18 cellular contexts compared by ENCODE assay signal in genomic region chr6:41408982-41409381, GRCh38.
DNase-seq lines count a peak whose midpoint lies in the region; ATAC-seq, FAIRE-seq and TF ChIP-seq lines count a peak whose summit lies in the region.
"Had no signal": no experiment of that assay in that cellular context is flagged by ENCODE, and none has a peak within 500 bp of the region (broad histone marks: within the 10 kb centered on the region; RNA-seq: fewer than 3 reads in every experiment).

No MANE protein-coding gene starts in this region.

- FAIRE-seq in H1 (lab: Jason Lieb, UNC) = no peak
- FAIRE-seq: HTR-8/SVneo, K562 had no signal

- POLR2A ChIA-PET in H1 (lab: Charles Lee; ENCODE audit: partially characterized antibody) = interaction anchor here (1.0 to 2.1 kb wide), 4 partner anchors 12 to 193 kb away, joined by 3 to 30 read pairs (median 4); no protein-coding TSS in a partner anchor

- H2BK120ac ChIP-seq in H1 (replicated peaks; ENCODE audit: low read depth, low read length) = no peak overlapping the region

- H3K27me3 ChIP-seq in HUES64 (ENCODE audit: insufficient read depth, low read length) (peaks cover 100% of the 10 kb centered on the region), H1 (replicated peaks in 1 of 4; ENCODE audit: control insufficient read depth in 3 of 4, extremely low read depth in 1 of 4, insufficient read depth in 3 of 4, low read length in 3 of 4) (peaks cover 86 to 100% (median 98%) of the 10 kb centered on the region in 4 experiments), iPS-20b (ENCODE audit: insufficient read depth, low read length) (peaks cover 100% of the 10 kb centered on the region)
- H3K27me3 ChIP-seq: SJSA1 had no signal

- peaks cover 5% of the 10 kb centered on the region for H3K23me2 ChIP-seq in H1 (ENCODE audit: low read depth, low read length)

- no peaks in the 10 kb centered on the region for H3K36me3 ChIP-seq in HUES64 (ENCODE audit: insufficient read depth, low read length)
- no peaks in the 10 kb centered on the region; a peak in 1 of 8 replicates for H3K36me3 ChIP-seq in H1 (ENCODE audit: control insufficient read depth in 2 of 4, insufficient read depth in 4 of 4, low read length in 3 of 4)
- H3K36me3 ChIP-seq in iPS-20b (ENCODE audit: insufficient read depth, low read depth, low read length) = no peaks in the 10 kb centered on the region
- H3K36me3 ChIP-seq: HAP-1, SJSA1 had no signal

- H2BK20ac ChIP-seq in H1 (ENCODE audit: low read length) = 0 out of 2 replicates have a peak overlapping the region, but pooled peaks have one; percentile 48

- H3K14ac ChIP-seq in H1 (ENCODE audit: insufficient read length) = no peak overlapping the region

- H3K79me2 ChIP-seq in H1 (ENCODE audit: control insufficient read depth in 1 of 2, insufficient read depth in 2 of 2, low read length in 2 of 2) = no peaks in the 10 kb centered on the region

- H2BK5ac ChIP-seq in H1 (ENCODE audit: low read depth, low read length) = no peak overlapping the region

- no peak overlapping the region for H4K91ac ChIP-seq in H1 (replicated peaks; ENCODE audit: insufficient read length, low read length)

- no peak overlapping the region for H4K8ac ChIP-seq in H1 (ENCODE audit: extremely low read depth, insufficient read depth, low read length)

- no peak for TF ChIP-seq RAD21 in H1 (IDR thresholded peaks at IDR 0.05 in 1 of 2, conservative IDR thresholded peaks at IDR 0.05 in 1 of 2; ENCODE audit: low read depth in 2 of 2, low read length in 2 of 2)

- H2AK5ac ChIP-seq in H1 (ENCODE audit: low read depth, low read length) = no peak overlapping the region

- 0 out of 2 replicates have a peak overlapping the region, but pooled peaks have one; percentile 4 for H2BK12ac ChIP-seq in H1 (ENCODE audit: low read depth, low read length)

- no peak overlapping the region for H4K5ac ChIP-seq in H1 (ENCODE audit: insufficient read length, low read depth, low read length)

- no peak for TF ChIP-seq EP300 in H1 (IDR thresholded peaks at IDR 0.05; ENCODE audit: borderline replicate concordance in 1 of 2, low read depth in 2 of 2, low read length in 2 of 2)

- no peak overlapping the region for H3K23ac ChIP-seq in H1 (ENCODE audit: insufficient read length)

- DNase-seq in H1 (ENCODE audit: low read depth in 1 of 2, low spot score in 2 of 2) = no peak
- DNase-seq: Caco-2, EL, MV-4-11, NCI-H1436, NCI-H2029 treated with DMSO at 0.1 percent for 48 hours, NCI-H2171 treated with DMSO at 0.1 percent for 48 hours had no signal

- H3K4me3 ChIP-seq in HUES64 (ENCODE audit: low read length) = peak overlapping the region; percentile 19
- H3K4me3 ChIP-seq in H1 (ENCODE audit: extremely low read depth in 1 of 4, insufficient read depth in 2 of 4, low read depth in 3 of 4, low read length in 4 of 4) = peak overlapping the region in 3 of 4 experiments; percentile 28 to 52 (median 38); a peak in 5 of 8 replicates
- H3K4me3 ChIP-seq in iPS-20b (ENCODE audit: low read length) = peak overlapping the region; percentile 50; the same call in 1 of the 2 replicates
- H3K4me3 ChIP-seq: HAP-1, K562, SJSA1 had no signal

- no peaks in the 10 kb centered on the region for H3K79me1 ChIP-seq in H1 (ENCODE audit: low read depth, low read length)

- peaks cover 2 to 8% of the 10 kb centered on the region in 2 experiments for H4K20me1 ChIP-seq in H1 (replicated peaks in 1 of 2; ENCODE audit: control insufficient read depth in 1 of 2, insufficient read depth in 2 of 2, low read length in 2 of 2)

- no peak overlapping the region for H2BK15ac ChIP-seq in H1 (ENCODE audit: low read length)

- H3K56ac ChIP-seq in H1 (replicated peaks; ENCODE audit: insufficient read length, low read depth, low read length) = no peak overlapping the region

- peak overlapping the region; percentile 68 to 77 for H3K4me2 ChIP-seq in H1 (ENCODE audit: insufficient read depth in 1 of 2, low read depth in 2 of 2, low read length in 2 of 2)

- CTCF ChIA-PET in H1 (lab: Charles Lee; ENCODE audit: partially characterized antibody) = interaction anchor here (0.8 to 11.6 kb wide), 9 partner anchors 11 to 193 kb away, joined by 3 to 178 read pairs (median 5); no protein-coding TSS in a partner anchor

- no peak for TF ChIP-seq POLR2A in H1 (IDR thresholded peaks at IDR 0.05; ENCODE audit: control extremely low read depth in 1 of 2, low read depth in 2 of 2, low read length in 2 of 2)

- H3K4me1 ChIP-seq in HUES64 (ENCODE audit: insufficient read depth, low read length) (peaks cover 35% of the 10 kb centered on the region), H1 (replicated peaks in 1 of 4; ENCODE audit: control insufficient read depth in 3 of 4, insufficient read depth in 4 of 4, low read length in 3 of 4) (peaks cover 4 to 40% (median 23%) of the 10 kb centered on the region in 4 experiments), iPS-20b (ENCODE audit: insufficient read depth, low read length) (peaks cover 11% of the 10 kb centered on the region; the same call in 1 of the 2 replicates)
- H3K4me1 ChIP-seq: Caco-2, HAP-1 had no signal

- peaks cover 6% of the 10 kb centered on the region; the same call in 1 of the 2 replicates for H3K9me3 ChIP-seq in HUES64 (ENCODE audit: insufficient read depth, low read depth, low read length)
- H3K9me3 ChIP-seq in H1 (ENCODE audit: insufficient read depth in 2 of 2, low read depth in 1 of 2, low read length in 1 of 2) = peaks cover 5 to 6% of the 10 kb centered on the region in 2 experiments; a peak in 2 of 4 replicates
- H3K9me3 ChIP-seq in iPS-20b (ENCODE audit: insufficient read depth, low read depth, low read length) = no peaks in the 10 kb centered on the region
- H3K9me3 ChIP-seq: Caco-2, HAP-1, SJSA1 had no signal

- H3K18ac ChIP-seq in H1 (ENCODE audit: extremely low read depth, low read length) = no peak overlapping the region; the same call in 1 of the 2 replicates

- H3K9ac ChIP-seq in HUES64 (ENCODE audit: low read depth, low read length) (no peak overlapping the region), H1 (replicated peaks in 1 of 4; ENCODE audit: extremely low read depth in 1 of 4, low read depth in 3 of 4, low read length in 3 of 4) (no peak overlapping the region), iPS-20b (ENCODE audit: low read depth, low read length) (no peak overlapping the region)

- no peak for ATAC-seq in GM21381 (IDR thresholded peaks at IDR 0.05; ENCODE audit: unreplicated experiment)
- ATAC-seq in GM21515 (IDR thresholded peaks at IDR 0.05; ENCODE audit: unreplicated experiment) = no peak
- no peak for ATAC-seq in HG03139 (IDR thresholded peaks at IDR 0.05; ENCODE audit: unreplicated experiment)
- no peak for ATAC-seq in GM21390 (IDR thresholded peaks at IDR 0.05; ENCODE audit: unreplicated experiment)
- ATAC-seq: K562 had no signal

- H3K27ac ChIP-seq in HUES64 (ENCODE audit: low read depth, low read length) (no peak overlapping the region), H1 (ENCODE audit: low read depth, low read length) (no peak overlapping the region), iPS-20b (ENCODE audit: low read length) (no peak overlapping the region)
- H3K27ac ChIP-seq: HL-60, SJSA1 had no signal

- TF ChIP-seq CTCF in H1 (IDR thresholded peaks at IDR 0.05; ENCODE audit: control extremely low read depth in 1 of 3, insufficient read depth in 1 of 3, low read depth in 1 of 3, low read length in 3 of 3) = no peak

- H3K4ac ChIP-seq in H1 (replicated peaks; ENCODE audit: insufficient read length, low read depth, low read length) = no peak overlapping the region

- no peak overlapping the region for H2AFZ ChIP-seq in H1 (ENCODE audit: low read length)

- whole genome bisulfite sequencing in HUES64 = 2% methylated on average over 29 of the region's 29 CpGs
- 5% methylated on average over 29 of the region's 29 CpGs; no CpG with 5 or more reads in 1 of the 2 experiments for WGBS in H1 (ENCODE audit: extremely low coverage in 1 of 2, insufficient coverage in 1 of 2, insufficient read length in 1 of 2, insufficient replicate concordance in 2 of 2, low coverage in 1 of 2, low lambda C conversion rate in 2 of 2, missing lambda C conversion rate in 1 of 2), 2 experiments

TF ChIP-seq in H1, 55 proteins besides CTCF, POLR2A, EP300 and RAD21:
- TF ChIP-seq SUZ12 (IDR thresholded peaks at IDR 0.05; ENCODE audit: low read length) = peak; percentile 91
- 0 out of 4 replicates have a peak, but pooled peaks of 1 of the 2 experiments have one; percentile 12 for TF ChIP-seq SIN3A (conservative IDR thresholded peaks at IDR 0.05 in 1 of 2, IDR thresholded peaks at IDR 0.05 in 1 of 2; ENCODE audit: low read depth in 1 of 2, low read length in 2 of 2)
- TF ChIP-seq CREB1 (IDR thresholded peaks at IDR 0.05) = no peak
- peak; percentile 66 for TF ChIP-seq CTBP2 (IDR thresholded peaks at IDR 0.05; ENCODE audit: borderline replicate concordance, insufficient read depth, insufficient read length, low read length)
